Comparison of ENCODE assay signal across 1 cellular context in genomic region chr1:34984435-34985062, GRCh38.
A peak's percentile ranks its signal among the peaks of the same experiment; 100 is the strongest.
TF ChIP-seq lines count a peak whose summit lies in the region.

No MANE protein-coding gene starts in this region.

TF ChIP-seq in GM12878, 131 proteins besides CTCF, POLR2A, EP300 and RAD21 (continued from another document):
- no peak for TF ChIP-seq E2F8 (IDR thresholded peaks at IDR 0.05; ENCODE audit: low read depth, partially characterized antibody)
- TF ChIP-seq DPF2 (IDR thresholded peaks at IDR 0.05): no peak
- 0 out of 4 replicates have a peak, but pooled peaks of 1 of the 2 experiments have one; percentile 29 for TF ChIP-seq IKZF2 (IDR thresholded peaks at IDR 0.05)
